Comparison of ENCODE assay signal across 8 cellular contexts in the genomic region with DNA sequence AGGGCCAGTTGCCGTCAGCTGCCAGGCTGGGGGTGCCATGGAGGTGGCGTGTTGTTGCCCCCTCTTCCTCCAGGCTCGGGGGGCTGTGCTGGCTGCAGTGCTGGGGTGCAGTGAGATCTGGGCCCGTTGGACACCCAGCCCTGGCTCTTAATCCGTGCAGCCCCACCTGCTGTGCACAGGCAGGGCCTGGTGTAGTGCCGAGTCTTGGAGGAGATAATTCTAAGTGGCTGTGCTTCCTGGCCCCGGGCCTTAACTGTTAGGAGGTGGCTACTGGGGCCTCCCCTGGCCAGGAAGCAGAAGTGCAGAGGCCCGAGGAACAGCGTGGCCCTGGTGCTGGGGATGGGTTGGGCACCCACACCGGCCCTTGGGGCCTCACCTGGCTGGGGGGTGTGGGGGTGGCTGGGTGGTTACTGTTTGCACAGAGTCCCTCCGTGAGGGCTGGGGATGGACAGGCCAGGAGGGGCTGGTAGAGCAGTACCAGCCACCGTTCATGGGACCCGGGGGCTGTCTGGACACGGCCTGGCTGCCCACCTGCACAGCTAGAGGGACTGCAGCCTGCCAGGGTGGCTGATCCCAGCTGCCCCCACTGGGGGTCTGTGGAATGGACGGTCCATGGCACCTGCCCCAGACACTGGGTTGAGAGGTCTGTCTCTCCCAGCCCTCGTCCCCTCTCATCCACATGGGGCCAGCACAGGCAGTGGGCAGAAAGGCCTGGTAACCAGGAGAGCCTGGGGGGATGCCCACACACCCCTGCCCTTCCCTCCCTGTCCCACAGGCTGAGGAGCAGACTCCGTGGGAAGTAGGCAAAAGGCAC. TPM values are rescaled to one million over a fixed set of nuclear protein-coding genes. Genes with fewer than 3 reads are reported as not detected.
DNase-seq lines count a peak whose midpoint lies in the region; ATAC-seq and TF ChIP-seq lines count a peak whose summit lies in the region.

No MANE protein-coding gene starts in this region.

- H3K27me3 Mint-ChIP-seq in Calu3 (ENCODE audit: unreplicated experiment), result no peaks in the 10 kb centered on the region

- H3K4me1 Mint-ChIP-seq in Calu3 (ENCODE audit: low read depth, unreplicated experiment), result no peaks in the 10 kb centered on the region

- intact Hi-C loops in Calu3 (cut with micrococcal nuclease; ENCODE audit: unreplicated experiment) (no loop called here), adrenal gland (cut with DNase I) (no loop called here)

- H3K36me3 Mint-ChIP-seq in Calu3 (ENCODE audit: insufficient read depth, unreplicated experiment), result peaks cover 63% of the 10 kb centered on the region

- in situ Hi-C loops in KBM-7 (cut with MboI; ENCODE audit: low pct_unique_long_range_greater_than_20kb, low sequenced_read_pairs), result no loop called here

- H3K27ac ChIP-seq in adrenal gland (peak overlapping the region in 3 of 5 donors; percentile 7 to 62 (median 52)), mesodermal cell (ENCODE audit: low read depth, low read length, severe bottlenecking) (peak overlapping the region; percentile 16)

- 40 to 62% (median 57%) methylated on average over 4 to 17 of the region's 17 CpGs for WGBS in adrenal gland, 4 donors
- 84 to 86% methylated on average over 12 to 14 of the region's 17 CpGs for WGBS in mesodermal cell (ENCODE audit: insufficient coverage in 2 of 2), 2 experiments

- H3K27ac Mint-ChIP-seq in Calu3 (ENCODE audit: unreplicated experiment), result peak overlapping the region; percentile 50

- TF ChIP-seq CTCF in Calu3 (IDR thresholded peaks at IDR 0.05; ENCODE audit: unreplicated experiment), result no peak
- peak in 1 of 6 experiments; percentile 28 for TF ChIP-seq CTCF in adrenal gland (IDR thresholded peaks at IDR 0.05)
- TF ChIP-seq CTCF in BE2C (IDR thresholded peaks at IDR 0.05; ENCODE audit: low read depth, low read length), result no peak

- no peak overlapping the region for H3K4me3 Mint-ChIP-seq in Calu3 (ENCODE audit: low read depth, unreplicated experiment)

- CTCF ChIA-PET in Calu3 (lab: Charles Lee), result no interaction called here

- H3K4me3 ChIP-seq in adrenal gland (no peak overlapping the region), mesodermal cell (ENCODE audit: extremely low read depth, insufficient read depth, low read length, poor library complexity, severe bottlenecking) (no peak overlapping the region), BE2C (ENCODE audit: low read depth, low read length) (no peak overlapping the region)

- BruUV-seq in Calu3 (replicated peaks; lab: Mats Ljungman, UMichigan), result no TSS peak

- H3K36me3 ChIP-seq in adrenal gland (replicated peaks in 1 of 2) (peaks cover 0 to 54% of the 10 kb centered on the region in 2 donors), mesodermal cell (ENCODE audit: control insufficient read depth, insufficient read depth, low read length) (peaks cover 33% of the 10 kb centered on the region), BE2C (peaks cover 29% of the 10 kb centered on the region)

- peaks cover 32 to 39% of the 10 kb centered on the region in 2 donors for H3K4me1 ChIP-seq in adrenal gland (replicated peaks in 1 of 2)
- peaks cover 19% of the 10 kb centered on the region for H3K4me1 ChIP-seq in mesodermal cell (ENCODE audit: control insufficient read depth, insufficient read depth, low read length, poor library complexity, severe bottlenecking)
- H3K4me1 ChIP-seq in BE2C, result 0 out of 2 replicates have a peak, but pooled peaks cover 2% of the 10 kb centered on the region

- H3K9me3 ChIP-seq in adrenal gland (replicated peaks in 1 of 3) (no peaks in the 10 kb centered on the region), mesodermal cell (ENCODE audit: control insufficient read depth, low read length) (no peaks in the 10 kb centered on the region), BE2C (no peaks in the 10 kb centered on the region)

- no peak for ATAC-seq in GM19395 (IDR thresholded peaks at IDR 0.05; ENCODE audit: unreplicated experiment)

- TF ChIP-seq POLR2A in adrenal gland (IDR thresholded peaks at IDR 0.05), result no peak

- no peaks in the 10 kb centered on the region for H3K9me3 Mint-ChIP-seq in Calu3 (ENCODE audit: low read depth, unreplicated experiment)

- H3K27me3 ChIP-seq in adrenal gland (no peaks in the 10 kb centered on the region), BE2C (no peaks in the 10 kb centered on the region)

- peak; percentile 54 for DNase-seq in Calu3
- DNase-seq in KBM-7, result peak; percentile 45
- peak in 1 of 7 donors; percentile 46 for DNase-seq in adrenal gland
- DNase-seq in activated CD8-positive, alpha-beta memory T cell treated with anti-CD3 and anti-CD28 coated beads for 24 hours, result no peak
- DNase-seq in KG1 (lab: John Stamatoyannopoulos, UW), result no peak
- DNase-seq in BE2C, result no peak

RNA-seq across cellular contexts. Expression of a gene that starts 3.3 kb away (rescaled TPM):
- total RNA-seq in Calu3 (2022) (246 and 251 TPM in 2 replicates), adrenal gland (1,000 to 10,000 TPM in 1 of 8 donors, 100 to 1,000 TPM in 7; 385 to 1,424 (median 704) TPM)
- 1,000 to 10,000 TPM in 2 of 3 donors, 100 to 1,000 TPM in 1; 420 to 1,267 (median 1,035) TPM for polyA plus RNA-seq in adrenal gland
- polyA plus RNA-seq in mesodermal cell (2013, experiment 1 of 2), result 579 TPM
- polyA plus RNA-seq in mesodermal cell (2013, experiment 2 of 2), result 487 TPM
- 790 TPM for polyA plus RNA-seq in BE2C (2012; ENCODE audit: insufficient read depth, insufficient read length, low read depth)

RNA-seq across cellular contexts. Expression of a gene that starts 11.9 kb away (rescaled TPM):
- total RNA-seq in Calu3 (2022), result 141 and 144 TPM in 2 replicates
- 100 to 1,000 TPM in 7 of 8 donors, 10 to 100 TPM in 1; 94.0 to 231 (median 171) TPM for total RNA-seq in adrenal gland
- polyA plus RNA-seq in adrenal gland, result 100 to 1,000 TPM in 2 of 3 donors, 10 to 100 TPM in 1; 74.7 to 132 (median 109) TPM
- polyA plus RNA-seq in mesodermal cell (2013, experiment 1 of 2), result 223 TPM
- polyA plus RNA-seq in mesodermal cell (2013, experiment 2 of 2), result 199 TPM
- 824 TPM for polyA plus RNA-seq in BE2C (2012; ENCODE audit: insufficient read depth, insufficient read length, low read depth)

RNA-seq across cellular contexts. Expression of a gene that starts 40.1 kb away (rescaled TPM):
- total RNA-seq in Calu3 (2022), result 10.4 and 12.0 TPM in 2 replicates
- 10 to 100 TPM; 18.8 to 74.3 (median 34.8) TPM for total RNA-seq in adrenal gland
- polyA plus RNA-seq in adrenal gland, result 10 to 100 TPM in 2 of 3 donors, 1 to 10 TPM in 1; 1.6 to 75.4 (median 30.2) TPM
- 5.1 TPM for polyA plus RNA-seq in mesodermal cell (2013, experiment 1 of 2)
- polyA plus RNA-seq in mesodermal cell (2013, experiment 2 of 2), result 3.8 TPM
- polyA plus RNA-seq in BE2C (2012; ENCODE audit: insufficient read depth, insufficient read length, low read depth), result 31.2 TPM

Comparison
In these comparisons a context has a peak if more than half of its experiments do, and no peak if none do; other contexts are left out.
1. DNase-seq: peak in Calu3 (single experiment) and KBM-7 (single experiment); none in activated CD8-positive, alpha-beta memory T cell treated with anti-CD3 and anti-CD28 coated beads for 24 hours (single experiment), KG1 (single experiment) and BE2C (single experiment).